Comparison of ENCODE assay signal across 19 cellular contexts in genomic region chr22:17913705-17914282, GRCh38.
DNase-seq lines count a peak whose midpoint lies in the region; TF ChIP-seq lines count a peak whose summit lies in the region.
"Had no signal": no experiment of that assay in that cellular context is flagged by ENCODE, and none has a peak within 500 bp of the region (broad histone marks: within the 10 kb centered on the region; RNA-seq: fewer than 3 reads in every experiment).

No MANE protein-coding gene starts in this region.

- intact Hi-C loops in esophagus muscularis mucosa (cut with DNase I) (loop anchor here (5.0 kb wide), 3 partner anchors 84 to 164 kb away; partner anchors contain the start of genes MICAL3 and PEX26), sigmoid colon (cut with DNase I) (loop anchor here (5.0 kb wide), 2 partner anchors 109 to 164 kb away; partner anchors contain the start of genes MICAL3 and PEX26), uterus (cut with DNase I; ENCODE audit: low total_unique reads) (no loop called here)

- H3K4me3 ChIP-seq in GM23248 (no peak overlapping the region), esophagus muscularis mucosa (no peak overlapping the region), sigmoid colon (no peak overlapping the region), MG63 (no peak overlapping the region), uterus (no peak overlapping the region)
- H3K4me3 ChIP-seq: mucosa of descending colon, SJSA1, suprapubic skin had no signal

- peaks cover 2% of the 10 kb centered on the region; the same call in 1 of the 2 replicates for H4K20me1 ChIP-seq in GM23248 (ENCODE audit: insufficient read depth)

- no peaks in the 10 kb centered on the region for H3K9me2 ChIP-seq in GM23248 (ENCODE audit: insufficient read depth)

- peaks cover 41% of the 10 kb centered on the region for H3K4me1 ChIP-seq in GM23248 (ENCODE audit: insufficient read depth)
- peaks cover 52 to 76% (median 68%) of the 10 kb centered on the region in 4 donors for H3K4me1 ChIP-seq in esophagus muscularis mucosa
- peaks cover 0 to 68% (median 62%) of the 10 kb centered on the region in 4 donors for H3K4me1 ChIP-seq in sigmoid colon
- H3K4me1 ChIP-seq in uterus, result peaks cover 0 to 17% of the 10 kb centered on the region in 2 donors

- H3K27ac ChIP-seq in GM23248 (no peak overlapping the region), esophagus muscularis mucosa (replicated peaks in 1 of 4) (peak overlapping the region; percentile 69 to 88 (median 86)), sigmoid colon (peak overlapping the region; percentile 46 to 88 (median 66)), uterus (no peak overlapping the region)
- H3K27ac ChIP-seq: SJSA1, suprapubic skin had no signal

- no peak for TF ChIP-seq EP300 in esophagus muscularis mucosa (IDR thresholded peaks at IDR 0.05)
- no peak for TF ChIP-seq EP300 in sigmoid colon (IDR thresholded peaks at IDR 0.05)

- no peak overlapping the region for H2AFZ ChIP-seq in GM23248

- DNase-seq in GM23248 (peak; percentile 31), OCI-M2 (lab: John Stamatoyannopoulos, UW; ENCODE audit: unreplicated experiment) (peak; percentile 18), esophagus muscularis mucosa (ENCODE audit: extremely low spot score) (no peak), sigmoid colon (no peak), MG63 (no peak), RKO (ENCODE audit: low spot score) (no peak), uterus (no peak)
- DNase-seq: activated CD4-positive, alpha-beta memory T cell treated with anti-CD3 and anti-CD28 coated beads for 36 hours; activated naive CD4-positive, alpha-beta T cell treated with anti-CD3 and anti-CD28 coated beads for 36 hours; effector memory CD8-positive, alpha-beta T cell; GDM1; mucosa of descending colon; MV-4-11; NCI-H1694 treated with DMSO at 0.1 percent for 48 hours; NCI-H2227 treated with DMSO at 0.1 percent for 48 hours; NCI-H774; stimulated activated CD4-positive, alpha-beta T cell treated with anti-CD3 and anti-CD28 coated beads, Interleukin-15, amount 100 ng/mL, for 24 hours had no signal

- H3K4me2 ChIP-seq in GM23248 (ENCODE audit: unreplicated experiment), result no peak overlapping the region

- TF ChIP-seq CTCF in esophagus muscularis mucosa (IDR thresholded peaks at IDR 0.05) (no peak), sigmoid colon (IDR thresholded peaks at IDR 0.05) (no peak), uterus (IDR thresholded peaks at IDR 0.05) (no peak)

- 74% methylated on average over 9 of the region's 9 CpGs for WGBS in GM23248 (ENCODE audit: low coverage in 1 of 2, low lambda C conversion rate in 2 of 2, missing lambda C conversion rate in 2 of 2), 2 experiments
- 86% methylated on average over 9 of the region's 9 CpGs for WGBS in esophagus muscularis mucosa
- 90 to 92% methylated on average over 9 of the region's 9 CpGs for WGBS in sigmoid colon, 2 donors

- in situ Hi-C loops in GM23248 (cut with MboI), result no loop called here

- H3K36me3 ChIP-seq in GM23248 (ENCODE audit: low read depth), result no peaks in the 10 kb centered on the region
- H3K36me3 ChIP-seq in esophagus muscularis mucosa, result no peaks in the 10 kb centered on the region
- no peaks in the 10 kb centered on the region for H3K36me3 ChIP-seq in sigmoid colon
- H3K36me3 ChIP-seq in MG63, result peaks cover 5% of the 10 kb centered on the region
- H3K36me3 ChIP-seq in uterus, result no peaks in the 10 kb centered on the region
- H3K36me3 ChIP-seq: SJSA1, suprapubic skin had no signal

- TF ChIP-seq POLR2A in esophagus muscularis mucosa (IDR thresholded peaks at IDR 0.05; ENCODE audit: low read depth), result no peak
- no peak for TF ChIP-seq POLR2A in sigmoid colon (IDR thresholded peaks at IDR 0.05)
- TF ChIP-seq POLR2A in uterus (IDR thresholded peaks at IDR 0.05), result no peak

- peaks cover 91% of the 10 kb centered on the region for H3K79me2 ChIP-seq in GM23248 (ENCODE audit: insufficient read depth)

- peaks cover 29% of the 10 kb centered on the region for H3F3A ChIP-seq in GM23248 (ENCODE audit: insufficient read depth)

- H3K9me3 ChIP-seq in GM23248 (ENCODE audit: low read depth) (no peaks in the 10 kb centered on the region), esophagus muscularis mucosa (no peaks in the 10 kb centered on the region), sigmoid colon (no peaks in the 10 kb centered on the region), MG63 (no peaks in the 10 kb centered on the region), uterus (no peaks in the 10 kb centered on the region)
- H3K9me3 ChIP-seq: mucosa of descending colon, SJSA1, suprapubic skin had no signal

- H3K27me3 ChIP-seq in GM23248 (replicated peaks; ENCODE audit: insufficient read depth) (no peaks in the 10 kb centered on the region), esophagus muscularis mucosa (no peaks in the 10 kb centered on the region), sigmoid colon (no peaks in the 10 kb centered on the region), MG63 (no peaks in the 10 kb centered on the region), uterus (no peaks in the 10 kb centered on the region)
- H3K27me3 ChIP-seq: SJSA1, suprapubic skin had no signal

- no peak overlapping the region for H3K9ac ChIP-seq in GM23248

Comparison
In these comparisons a context has a peak if more than half of its experiments do, and no peak if none do; other contexts are left out.
1. DNase-seq: peak in GM23248 (single experiment) and OCI-M2 (single experiment); none in esophagus muscularis mucosa (single experiment), sigmoid colon (single experiment), MG63 (single experiment), RKO (single experiment) and uterus (0 of 2).
2. H3K27ac ChIP-seq: peak in esophagus muscularis mucosa (4 of 4) and sigmoid colon (4 of 4); none in GM23248 (single experiment) and uterus (0 of 2).